6 cellular contexts compared by ENCODE assay signal in genomic region chr18:79740047-79740446, GRCh38. TPM values are rescaled to one million over a fixed set of nuclear protein-coding genes. Genes with fewer than 3 reads are reported as not detected.
"Had no signal": no experiment of that assay in that cellular context is flagged by ENCODE, and none has a peak within 500 bp of the region (broad histone marks: within the 10 kb centered on the region; RNA-seq: fewer than 3 reads in every experiment).

No MANE protein-coding gene starts in this region.

RNA-seq across cellular contexts. Expression of gene KCNG2, which starts 57.7 kb away (rescaled TPM):
- total RNA-seq: HT-29, MCF 10A, OCI-LY7, PC-3, Right ventricle myocardium inferior, SJSA1 had no signal
